Comparison of ENCODE assay signal across 1 cellular context in genomic region chr7:151518105-151518780, GRCh38.
TF ChIP-seq lines count a peak whose summit lies in the region.

No MANE protein-coding gene starts in this region.

TF ChIP-seq in K562, 482 proteins besides CTCF, POLR2A, EP300 and RAD21 (continued from another document and continues in another):
- TF ChIP-seq, protein P1, sequence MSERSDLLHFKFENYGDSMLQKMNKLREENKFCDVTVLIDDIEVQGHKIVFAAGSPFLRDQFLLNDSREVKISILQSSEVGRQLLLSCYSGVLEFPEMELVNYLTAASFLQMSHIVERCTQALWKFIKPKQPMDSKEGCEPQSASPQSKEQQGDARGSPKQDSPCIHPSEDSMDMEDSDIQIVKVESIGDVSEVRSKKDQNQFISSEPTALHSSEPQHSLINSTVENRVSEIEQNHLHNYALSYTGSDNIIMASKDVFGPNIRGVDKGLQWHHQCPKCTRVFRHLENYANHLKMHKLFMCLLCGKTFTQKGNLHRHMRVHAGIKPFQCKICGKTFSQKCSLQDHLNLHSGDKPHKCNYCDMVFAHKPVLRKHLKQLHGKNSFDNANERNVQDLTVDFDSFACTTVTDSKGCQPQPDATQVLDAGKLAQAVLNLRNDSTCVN (CRISPR knock-in tag; IDR thresholded peaks at IDR 0.05), result no peak
- TF ChIP-seq TBP (optimal IDR thresholded peaks at IDR 0.05; ENCODE audit: low read depth, low read length), result no peak
- no peak for TF ChIP-seq SRSF7 (optimal IDR thresholded peaks at IDR 0.05; ENCODE audit: low read depth, low read length)
- no peak for TF ChIP-seq MYC (IDR thresholded peaks at IDR 0.05; ENCODE audit: low read depth, low read length)
- no peak for TF ChIP-seq MYC (CRISPR knock-in tag; IDR thresholded peaks at IDR 0.05; ENCODE audit: borderline replicate concordance, low read depth)
- TF ChIP-seq, protein P2, sequence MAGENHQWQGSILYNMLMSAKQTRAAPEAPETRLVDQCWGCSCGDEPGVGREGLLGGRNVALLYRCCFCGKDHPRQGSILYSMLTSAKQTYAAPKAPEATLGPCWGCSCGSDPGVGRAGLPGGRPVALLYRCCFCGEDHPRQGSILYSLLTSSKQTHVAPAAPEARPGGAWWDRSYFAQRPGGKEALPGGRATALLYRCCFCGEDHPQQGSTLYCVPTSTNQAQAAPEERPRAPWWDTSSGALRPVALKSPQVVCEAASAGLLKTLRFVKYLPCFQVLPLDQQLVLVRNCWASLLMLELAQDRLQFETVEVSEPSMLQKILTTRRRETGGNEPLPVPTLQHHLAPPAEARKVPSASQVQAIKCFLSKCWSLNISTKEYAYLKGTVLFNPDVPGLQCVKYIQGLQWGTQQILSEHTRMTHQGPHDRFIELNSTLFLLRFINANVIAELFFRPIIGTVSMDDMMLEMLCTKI (IDR thresholded peaks at IDR 0.05; ENCODE audit: partially characterized antibody), result no peak
- no peak for TF ChIP-seq ZNF766 (CRISPR knock-in tag; conservative IDR thresholded peaks at IDR 0.05)
- TF ChIP-seq, protein P3, sequence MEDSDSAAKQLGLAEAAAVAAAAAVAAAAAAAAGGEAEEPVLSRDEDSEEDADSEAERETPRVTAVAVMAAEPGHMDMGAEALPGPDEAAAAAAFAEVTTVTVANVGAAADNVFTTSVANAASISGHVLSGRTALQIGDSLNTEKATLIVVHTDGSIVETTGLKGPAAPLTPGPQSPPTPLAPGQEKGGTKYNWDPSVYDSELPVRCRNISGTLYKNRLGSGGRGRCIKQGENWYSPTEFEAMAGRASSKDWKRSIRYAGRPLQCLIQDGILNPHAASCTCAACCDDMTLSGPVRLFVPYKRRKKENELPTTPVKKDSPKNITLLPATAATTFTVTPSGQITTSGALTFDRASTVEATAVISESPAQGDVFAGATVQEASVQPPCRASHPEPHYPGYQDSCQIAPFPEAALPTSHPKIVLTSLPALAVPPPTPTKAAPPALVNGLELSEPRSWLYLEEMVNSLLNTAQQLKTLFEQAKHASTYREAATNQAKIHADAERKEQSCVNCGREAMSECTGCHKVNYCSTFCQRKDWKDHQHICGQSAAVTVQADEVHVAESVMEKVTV (CRISPR knock-in tag; IDR thresholded peaks at IDR 0.05), result no peak
- no peak for TF ChIP-seq KLF16 (IDR thresholded peaks at IDR 0.05)
- no peak for TF ChIP-seq ZFP36 (IDR thresholded peaks at IDR 0.05; ENCODE audit: low read depth, low read length, partially characterized antibody)
- TF ChIP-seq, protein P4, sequence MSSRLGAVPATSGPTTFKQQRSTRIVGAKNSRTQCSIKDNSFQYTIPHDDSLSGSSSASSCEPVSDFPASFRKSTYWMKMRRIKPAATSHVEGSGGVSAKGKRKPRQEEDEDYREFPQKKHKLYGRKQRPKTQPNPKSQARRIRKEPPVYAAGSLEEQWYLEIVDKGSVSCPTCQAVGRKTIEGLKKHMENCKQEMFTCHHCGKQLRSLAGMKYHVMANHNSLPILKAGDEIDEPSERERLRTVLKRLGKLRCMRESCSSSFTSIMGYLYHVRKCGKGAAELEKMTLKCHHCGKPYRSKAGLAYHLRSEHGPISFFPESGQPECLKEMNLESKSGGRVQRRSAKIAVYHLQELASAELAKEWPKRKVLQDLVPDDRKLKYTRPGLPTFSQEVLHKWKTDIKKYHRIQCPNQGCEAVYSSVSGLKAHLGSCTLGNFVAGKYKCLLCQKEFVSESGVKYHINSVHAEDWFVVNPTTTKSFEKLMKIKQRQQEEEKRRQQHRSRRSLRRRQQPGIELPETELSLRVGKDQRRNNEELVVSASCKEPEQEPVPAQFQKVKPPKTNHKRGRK (tag; IDR thresholded peaks at IDR 0.05), result no peak
- no peak for TF ChIP-seq KAT8 (IDR thresholded peaks at IDR 0.05; ENCODE audit: low read depth)
- no peak for TF ChIP-seq RBM39 (optimal IDR thresholded peaks at IDR 0.05; ENCODE audit: low read depth, low read length)
- no peak for TF ChIP-seq HCFC1 (IDR thresholded peaks at IDR 0.05; ENCODE audit: low read depth, low read length)
- no peak for TF ChIP-seq MAZ (CRISPR knock-in tag; conservative IDR thresholded peaks at IDR 0.05 in 1 of 2, IDR thresholded peaks at IDR 0.05 in 1 of 2)
- no peak for TF ChIP-seq SMC3 (conservative IDR thresholded peaks at IDR 0.05; ENCODE audit: insufficient read depth, low read depth, low read length)
- TF ChIP-seq NR3C1 (CRISPR knock-in tag; IDR thresholded peaks at IDR 0.05), result no peak
- no peak for TF ChIP-seq MTF1 (CRISPR knock-in tag; IDR thresholded peaks at IDR 0.05; ENCODE audit: borderline replicate concordance)
- no peak for TF ChIP-seq KLF1 (tag; IDR thresholded peaks at IDR 0.05)
- no peak for TF ChIP-seq CBFA2T3 (IDR thresholded peaks at IDR 0.05)
- TF ChIP-seq ARID1B (IDR thresholded peaks at IDR 0.05), result no peak
- no peak for TF ChIP-seq ZKSCAN3 (CRISPR knock-in tag; IDR thresholded peaks at IDR 0.05)
- TF ChIP-seq ZNF347 (CRISPR knock-in tag; IDR thresholded peaks at IDR 0.05; ENCODE audit: low read depth), result no peak
- TF ChIP-seq KLF10 (CRISPR knock-in tag; IDR thresholded peaks at IDR 0.05), result no peak
- TF ChIP-seq SMAD2 (IDR thresholded peaks at IDR 0.05; ENCODE audit: low read depth, low read length), result no peak
- TF ChIP-seq NR1H2 (CRISPR knock-in tag; IDR thresholded peaks at IDR 0.05), result 0 out of 2 replicates have a peak, but pooled peaks have one; percentile 76
- TF ChIP-seq CC2D1A (IDR thresholded peaks at IDR 0.05), result peak; percentile 42; the same call in 1 of the 2 replicates
- no peak for TF ChIP-seq ASH1L (IDR thresholded peaks at IDR 0.05; ENCODE audit: borderline replicate concordance, low read depth, partially characterized antibody)
- no peak for TF ChIP-seq ZNF140 (CRISPR knock-in tag; IDR thresholded peaks at IDR 0.05)
- peak; percentile 27; the same call in 1 of the 2 replicates for TF ChIP-seq L3MBTL2 (IDR thresholded peaks at IDR 0.05)
- no peak for TF ChIP-seq SRSF1 (IDR thresholded peaks at IDR 0.05; ENCODE audit: low read depth, low read length)
- TF ChIP-seq STAT6 (CRISPR knock-in tag; IDR thresholded peaks at IDR 0.05), result no peak
- TF ChIP-seq ZNF224 (CRISPR knock-in tag; IDR thresholded peaks at IDR 0.05), result no peak
- TF ChIP-seq CREBBP (IDR thresholded peaks at IDR 0.05; ENCODE audit: low read depth, low read length), result no peak
- TF ChIP-seq EZH2 (IDR thresholded peaks at IDR 0.05; ENCODE audit: borderline replicate concordance, low read depth, low read length), result no peak
- TF ChIP-seq ZNF274 (IDR thresholded peaks at IDR 0.05; ENCODE audit: borderline replicate concordance, low read depth, low read length), result no peak
- TF ChIP-seq RB1 (IDR thresholded peaks at IDR 0.05; ENCODE audit: low read depth), result no peak; the same call in 1 of the 2 replicates
- TF ChIP-seq ZNF436 (CRISPR knock-in tag; IDR thresholded peaks at IDR 0.05), result no peak
- no peak for TF ChIP-seq NUFIP1 (IDR thresholded peaks at IDR 0.05; ENCODE audit: partially characterized antibody)
- no peak for TF ChIP-seq TCF7L2 (IDR thresholded peaks at IDR 0.05; ENCODE audit: low read depth, low read length)
- peak; percentile 12; the same call in 1 of the 2 replicates for TF ChIP-seq CXXC5 (CRISPR knock-in tag; IDR thresholded peaks at IDR 0.05)
- TF ChIP-seq MNT (conservative IDR thresholded peaks at IDR 0.05), result peak in 1 of 2 experiments; percentile 56; a peak in 2 of 4 replicates
- 0 out of 2 replicates have a peak, but pooled peaks have one; percentile 10 for TF ChIP-seq JUND (IDR thresholded peaks at IDR 0.05; ENCODE audit: borderline replicate concordance, low read depth, low read length)
- TF ChIP-seq JUND (tag; IDR thresholded peaks at IDR 0.05; ENCODE audit: borderline replicate concordance, low read depth, low read length), result no peak
- no peak for TF ChIP-seq LARP7 (IDR thresholded peaks at IDR 0.05)
- TF ChIP-seq ELF1 (tag; IDR thresholded peaks at IDR 0.05), result peak; percentile 49
- TF ChIP-seq MLX (CRISPR knock-in tag; conservative IDR thresholded peaks at IDR 0.05), result no peak
- no peak for TF ChIP-seq NELFE (IDR thresholded peaks at IDR 0.05; ENCODE audit: insufficient read depth, insufficient read length)
- no peak for TF ChIP-seq ZNF583 (CRISPR knock-in tag; IDR thresholded peaks at IDR 0.05)
- TF ChIP-seq, protein P5, sequence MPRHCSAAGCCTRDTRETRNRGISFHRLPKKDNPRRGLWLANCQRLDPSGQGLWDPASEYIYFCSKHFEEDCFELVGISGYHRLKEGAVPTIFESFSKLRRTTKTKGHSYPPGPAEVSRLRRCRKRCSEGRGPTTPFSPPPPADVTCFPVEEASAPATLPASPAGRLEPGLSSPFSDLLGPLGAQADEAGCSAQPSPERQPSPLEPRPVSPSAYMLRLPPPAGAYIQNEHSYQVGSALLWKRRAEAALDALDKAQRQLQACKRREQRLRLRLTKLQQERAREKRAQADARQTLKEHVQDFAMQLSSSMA (CRISPR knock-in tag; IDR thresholded peaks at IDR 0.05), result no peak
- no peak for TF ChIP-seq CEBPG (CRISPR knock-in tag; IDR thresholded peaks at IDR 0.05)
- no peak for TF ChIP-seq CEBPG (tag; conservative IDR thresholded peaks at IDR 0.05 in 1 of 2, IDR thresholded peaks at IDR 0.05 in 1 of 2)
- TF ChIP-seq SREBF2 (CRISPR knock-in tag; IDR thresholded peaks at IDR 0.05), result 0 out of 2 replicates have a peak, but pooled peaks have one; percentile 75
- no peak for TF ChIP-seq THRA (IDR thresholded peaks at IDR 0.05)
- no peak for TF ChIP-seq BDP1 (IDR thresholded peaks at IDR 0.05; ENCODE audit: insufficient read depth, insufficient read length)
